In genomic region chr6:148745926-148746325, GRCh38 we compare ENCODE assay signal across 8 cellular contexts. TPM values are rescaled to one million over a fixed set of nuclear protein-coding genes. Genes with fewer than 3 reads are reported as not detected.
DNase-seq lines count a peak whose midpoint lies in the region; ATAC-seq and TF ChIP-seq lines count a peak whose summit lies in the region.

No MANE protein-coding gene starts in this region.

- peak overlapping the region in 1 of 2 donors; percentile 45 for H3K27ac Mint-ChIP-seq in natural killer cell treated with Interleukin-12 subunit alpha and Interleukin-12 subunit beta and Interleukin-15 and Interleukin-18, amount 100 ng/mL, for 72 hours

- peak overlapping the region; percentile 96 for H3K4me3 Mint-ChIP-seq in natural killer cell treated with Interleukin-12 subunit alpha and Interleukin-12 subunit beta and Interleukin-15 and Interleukin-18, amount 100 ng/mL, for 72 hours

- no peaks in the 10 kb centered on the region for H3K9me3 ChIP-seq in BLaER1
- no peaks in the 10 kb centered on the region for H3K9me3 ChIP-seq in BE2C

- TF ChIP-seq CTCF in coronary artery (IDR thresholded peaks at IDR 0.05) (no peak), BE2C (IDR thresholded peaks at IDR 0.05; ENCODE audit: low read depth, low read length) (no peak)

- H3K36me3 ChIP-seq in BLaER1 (no peaks in the 10 kb centered on the region), BE2C (no peaks in the 10 kb centered on the region)

- H3K27me3 ChIP-seq in BLaER1 (peaks cover 23% of the 10 kb centered on the region; the same call in 1 of the 2 replicates), BE2C (peaks cover 56% of the 10 kb centered on the region)

- peaks cover 27 to 29% of the 10 kb centered on the region in 2 donors for H3K4me1 Mint-ChIP-seq in natural killer cell treated with Interleukin-12 subunit alpha and Interleukin-12 subunit beta and Interleukin-15 and Interleukin-18, amount 100 ng/mL, for 72 hours (ENCODE audit: low read depth in 2 of 2)

- peak overlapping the region; percentile 83 for H3K9ac ChIP-seq in BLaER1

- no peaks in the 10 kb centered on the region for H3K36me3 Mint-ChIP-seq in natural killer cell treated with Interleukin-12 subunit alpha and Interleukin-12 subunit beta and Interleukin-15 and Interleukin-18, amount 100 ng/mL, for 72 hours

- DNase-seq in M059J (ENCODE audit: low read depth) (peak; percentile 49), coronary artery (ENCODE audit: low spot score) (no peak), BE2C (no peak), GF-D8 (lab: John Stamatoyannopoulos, UW) (no peak), NCI-H2081 treated with DMSO at 0.1 percent for 48 hours (lab: John Stamatoyannopoulos, UW) (no peak)
- no peak for DNase-seq in natural killer cell treated with Interleukin-12 subunit alpha and Interleukin-12 subunit beta and Interleukin-15 and Interleukin-18, amount 100 ng/mL, for 72 hours (ENCODE audit: low spot score)

- H3K27ac ChIP-seq in BLaER1 (peak overlapping the region; percentile 76), coronary artery (peak overlapping the region; percentile 77 to 89)

- peaks cover 22 to 40% of the 10 kb centered on the region in 2 donors for H3K27me3 Mint-ChIP-seq in natural killer cell treated with Interleukin-12 subunit alpha and Interleukin-12 subunit beta and Interleukin-15 and Interleukin-18, amount 100 ng/mL, for 72 hours

- H4K20me1 ChIP-seq in BLaER1 = peaks cover 33% of the 10 kb centered on the region

- H3K4me1 ChIP-seq in BLaER1 = peaks cover 33% of the 10 kb centered on the region
- H3K4me1 ChIP-seq in BE2C = no peaks in the 10 kb centered on the region

- H3K4me3 ChIP-seq in BLaER1 (peak overlapping the region; percentile 89), coronary artery (peak overlapping the region; percentile 87), BE2C (ENCODE audit: low read depth, low read length) (no peak overlapping the region)

- ATAC-seq in natural killer cell treated with Interleukin-12 subunit alpha and Interleukin-12 subunit beta and Interleukin-15 and Interleukin-18, amount 100 ng/mL, for 72 hours = no peak
- ATAC-seq in HG03354 (IDR thresholded peaks at IDR 0.05; ENCODE audit: poor library complexity, severe bottlenecking, unreplicated experiment) = no peak

- H3K9me3 Mint-ChIP-seq in natural killer cell treated with Interleukin-12 subunit alpha and Interleukin-12 subunit beta and Interleukin-15 and Interleukin-18, amount 100 ng/mL, for 72 hours = no peaks in the 10 kb centered on the region

- peak overlapping the region; percentile 100 for H3K4me2 ChIP-seq in BLaER1

RNA-seq across cellular contexts. Expression of gene UST, which starts 0.9 kb away (rescaled TPM):
- total RNA-seq in M059J (2014; rRNA removed; shearing (Covaris generic)) = 11.3 and 14.4 TPM in 2 replicates
- 1 to 10 TPM; 1.6 to 3.0 TPM for total RNA-seq in natural killer cell treated with Interleukin-12 subunit alpha and Interleukin-12 subunit beta and Interleukin-15 and Interleukin-18, amount 100 ng/mL, for 72 hours
- not detected for polyA plus RNA-seq in BE2C (2012; ENCODE audit: insufficient read depth, insufficient read length, low read depth)
